Comparison of ENCODE assay signal across 10 cellular contexts in genomic region chr2:147525724-147526489, GRCh38.
DNase-seq lines count a peak whose midpoint lies in the region; ATAC-seq, FAIRE-seq and TF ChIP-seq lines count a peak whose summit lies in the region.
"Had no signal": no experiment of that assay in that cellular context is flagged by ENCODE, and none has a peak within 500 bp of the region (broad histone marks: within the 10 kb centered on the region; RNA-seq: fewer than 3 reads in every experiment).

No MANE protein-coding gene starts in this region.

- H3K36me3 ChIP-seq in bronchial epithelial cell (ENCODE audit: control insufficient read depth, insufficient read depth, low read length) (no peaks in the 10 kb centered on the region), pancreas (no peaks in the 10 kb centered on the region)

- no peak overlapping the region for H3K27ac Mint-ChIP-seq in activated CD4-positive, alpha-beta memory T cell treated with anti-CD3 and anti-CD28 coated beads, Interleukin-2, amount 10 ng/mL, durations not matched to agents 7 days and 5 days
- H3K27ac Mint-ChIP-seq: endodermal cell had no signal

- H3K4me3 ChIP-seq in bronchial epithelial cell (ENCODE audit: low read depth, low read length) (no peak overlapping the region), pancreas (no peak overlapping the region)

- peak; percentile 88 to 94 (median 92) for ATAC-seq in pancreas
- no peak for ATAC-seq in GM21367 (IDR thresholded peaks at IDR 0.05; ENCODE audit: unreplicated experiment)
- ATAC-seq in HG02610 (IDR thresholded peaks at IDR 0.05; ENCODE audit: unreplicated experiment), result no peak

- CTCF ChIA-PET in activated CD4-positive, alpha-beta memory T cell treated with anti-CD3 and anti-CD28 coated beads, Interleukin-2, amount 10 ng/mL, durations not matched to agents 7 days and 5 days (lab: Charles Lee), result no interaction called here

- POLR2A ChIA-PET in activated CD4-positive, alpha-beta memory T cell treated with anti-CD3 and anti-CD28 coated beads, Interleukin-2, amount 10 ng/mL, durations not matched to agents 7 days and 5 days (lab: Charles Lee), result interaction anchor here (1.7 kb wide), 1 partner anchor 11 kb away, joined by 5 read pairs; no protein-coding TSS in a partner anchor

- DNase-seq in HT-29 (ENCODE audit: low spot score) (peak; percentile 30), NCI-H2107 treated with DMSO at 0.1 percent for 48 hours (lab: John Stamatoyannopoulos, UW; ENCODE audit: unreplicated experiment) (peak; percentile 80), bronchial epithelial cell (ENCODE audit: low read depth) (peak; percentile 75), pancreas (peak in 4 of 6 donors; percentile 44 to 65 (median 56)), erythroblast (lab: John Stamatoyannopoulos, UW) (no peak)
- no peak for DNase-seq in activated CD4-positive, alpha-beta memory T cell treated with anti-CD3 and anti-CD28 coated beads, Interleukin-2, amount 10 ng/mL, durations not matched to agents 7 days and 5 days
- DNase-seq: endodermal cell had no signal

- 6 to 8% methylated on average over 3 of the region's 3 CpGs for WGBS in pancreas, 2 donors

- FAIRE-seq in bronchial epithelial cell (lab: Jason Lieb, UNC) (no peak), pancreas (lab: Jason Lieb, UNC) (no peak)
- FAIRE-seq: GM19239 had no signal

- no peak overlapping the region for H3K27ac ChIP-seq in pancreas

- no peak overlapping the region for H3K4me3 Mint-ChIP-seq in activated CD4-positive, alpha-beta memory T cell treated with anti-CD3 and anti-CD28 coated beads, Interleukin-2, amount 10 ng/mL, durations not matched to agents 7 days and 5 days
- H3K4me3 Mint-ChIP-seq: endodermal cell had no signal

- H3K9me3 ChIP-seq in pancreas, result no peaks in the 10 kb centered on the region

- peaks cover 6% of the 10 kb centered on the region for H3K9me3 Mint-ChIP-seq in activated CD4-positive, alpha-beta memory T cell treated with anti-CD3 and anti-CD28 coated beads, Interleukin-2, amount 10 ng/mL, durations not matched to agents 7 days and 5 days

- peaks cover 5% of the 10 kb centered on the region for H3K36me3 Mint-ChIP-seq in activated CD4-positive, alpha-beta memory T cell treated with anti-CD3 and anti-CD28 coated beads, Interleukin-2, amount 10 ng/mL, durations not matched to agents 7 days and 5 days (ENCODE audit: low read depth)

- intact Hi-C loops in pancreas (cut with DNase I), result no loop called here

- no peak for TF ChIP-seq POLR2A in erythroblast (IDR thresholded peaks at IDR 0.05; ENCODE audit: low read length)

- no peaks in the 10 kb centered on the region for H3K27me3 Mint-ChIP-seq in activated CD4-positive, alpha-beta memory T cell treated with anti-CD3 and anti-CD28 coated beads, Interleukin-2, amount 10 ng/mL, durations not matched to agents 7 days and 5 days

- no peaks in the 10 kb centered on the region for H3K27me3 ChIP-seq in bronchial epithelial cell (ENCODE audit: control insufficient read depth, insufficient read depth, low read length)
- no peaks in the 10 kb centered on the region for H3K27me3 ChIP-seq in pancreas

- TF ChIP-seq CTCF in bronchial epithelial cell (IDR thresholded peaks at IDR 0.05; ENCODE audit: insufficient read depth, low read length, severe bottlenecking), result no peak
- no peak for TF ChIP-seq CTCF in pancreas (IDR thresholded peaks at IDR 0.05)

- peaks cover 0 to 5% (median 4%) of the 10 kb centered on the region in 3 donors for H3K4me1 ChIP-seq in pancreas

- H3K4me1 Mint-ChIP-seq in activated CD4-positive, alpha-beta memory T cell treated with anti-CD3 and anti-CD28 coated beads, Interleukin-2, amount 10 ng/mL, durations not matched to agents 7 days and 5 days, result peaks cover 15% of the 10 kb centered on the region

Comparison
In these comparisons a context has a peak if more than half of its experiments do, and no peak if none do; other contexts are left out.
1. DNase-seq: peak in HT-29 (single experiment), NCI-H2107 treated with DMSO at 0.1 percent for 48 hours (single experiment), bronchial epithelial cell (single experiment) and pancreas (4 of 6); none in erythroblast (0 of 2) and activated CD4-positive, alpha-beta memory T cell treated with anti-CD3 and anti-CD28 coated beads, Interleukin-2, amount 10 ng/mL, durations not matched to agents 7 days and 5 days (single experiment).
2. ATAC-seq: peak in pancreas (4 of 4); none in GM21367 (single experiment) and HG02610 (single experiment).